Comparison of ENCODE assay signal across 1 cellular context in genomic region chr9:128927731-128928411, GRCh38.
TF ChIP-seq lines count a peak whose summit lies in the region.

No MANE protein-coding gene starts in this region.

TF ChIP-seq in Ishikawa, 13 proteins besides CTCF, POLR2A, EP300 and RAD21 (continued from another document):
- TF ChIP-seq REST (IDR thresholded peaks at IDR 0.05; ENCODE audit: low read depth) = no peak
- TF ChIP-seq NFIC (IDR thresholded peaks at IDR 0.05) = peak; percentile 33; the same call in 1 of the 2 replicates
